ENCODE assay signal across 1 cellular context in genomic region chr20:58712116-58712822, GRCh38.
TF ChIP-seq lines count a peak whose summit lies in the region.

No MANE protein-coding gene starts in this region.

TF ChIP-seq in GM23338, 12 proteins besides CTCF, POLR2A, EP300 and RAD21 (continued from another document):
- no peak for TF ChIP-seq JUNB (IDR thresholded peaks at IDR 0.05; ENCODE audit: unreplicated experiment)
- no peak for TF ChIP-seq REST (IDR thresholded peaks at IDR 0.05; ENCODE audit: unreplicated experiment)
- no peak for TF ChIP-seq EZH2phosphoT487 (IDR thresholded peaks at IDR 0.05; ENCODE audit: unreplicated experiment)
- no peak for TF ChIP-seq ZNF114 (CRISPR knock-in tag; IDR thresholded peaks at IDR 0.05)
- no peak for TF ChIP-seq NANOG (IDR thresholded peaks at IDR 0.05; ENCODE audit: borderline replicate concordance)
- no peak for TF ChIP-seq STAT1 (IDR thresholded peaks at IDR 0.05; ENCODE audit: unreplicated experiment)
- TF ChIP-seq EZH2 (IDR thresholded peaks at IDR 0.05; ENCODE audit: low read depth, unreplicated experiment), result no peak
